ENCODE assay signal across 1 cellular context in the genomic region with DNA sequence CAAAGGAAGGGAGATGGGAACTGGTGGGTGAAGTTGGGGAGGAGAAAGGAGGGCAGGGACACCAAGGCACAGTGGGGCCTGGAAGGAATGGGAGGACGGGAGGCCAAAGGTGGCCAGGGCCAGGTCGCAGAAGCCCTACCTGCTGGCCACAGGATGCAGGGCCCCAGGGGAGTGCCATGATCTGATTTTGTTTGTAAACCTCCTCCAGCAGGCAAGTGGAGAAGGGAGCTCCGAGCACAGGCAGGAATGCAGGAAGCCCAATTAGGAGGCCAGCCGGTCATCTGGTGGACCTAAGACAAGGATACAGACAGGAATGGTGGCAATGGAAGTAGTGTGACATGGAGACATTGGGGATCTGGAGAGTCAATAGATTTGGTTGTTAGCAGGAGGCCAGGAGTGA.
TF ChIP-seq lines count a peak whose summit lies in the region.

No MANE protein-coding gene starts in this region.

TF ChIP-seq in IMR-90, 13 proteins besides CTCF, POLR2A, EP300 and RAD21 (continued from another document):
- no peak for TF ChIP-seq USF2 (IDR thresholded peaks at IDR 0.05; ENCODE audit: low read depth, low read length)
- no peak for TF ChIP-seq MAFK (IDR thresholded peaks at IDR 0.05; ENCODE audit: low read depth, low read length)
- TF ChIP-seq NFE2L2 (IDR thresholded peaks at IDR 0.05; ENCODE audit: low read depth, low read length) = no peak
- TF ChIP-seq CEBPB (IDR thresholded peaks at IDR 0.05; ENCODE audit: low read depth, low read length) = no peak
- no peak for TF ChIP-seq CHD1 (IDR thresholded peaks at IDR 0.05; ENCODE audit: low read depth, low read length)
- TF ChIP-seq, protein P1, sequence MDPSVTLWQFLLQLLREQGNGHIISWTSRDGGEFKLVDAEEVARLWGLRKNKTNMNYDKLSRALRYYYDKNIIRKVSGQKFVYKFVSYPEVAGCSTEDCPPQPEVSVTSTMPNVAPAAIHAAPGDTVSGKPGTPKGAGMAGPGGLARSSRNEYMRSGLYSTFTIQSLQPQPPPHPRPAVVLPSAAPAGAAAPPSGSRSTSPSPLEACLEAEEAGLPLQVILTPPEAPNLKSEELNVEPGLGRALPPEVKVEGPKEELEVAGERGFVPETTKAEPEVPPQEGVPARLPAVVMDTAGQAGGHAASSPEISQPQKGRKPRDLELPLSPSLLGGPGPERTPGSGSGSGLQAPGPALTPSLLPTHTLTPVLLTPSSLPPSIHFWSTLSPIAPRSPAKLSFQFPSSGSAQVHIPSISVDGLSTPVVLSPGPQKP (IDR thresholded peaks at IDR 0.05; ENCODE audit: borderline replicate concordance, low read depth, low read length) = no peak
- TF ChIP-seq FOS (IDR thresholded peaks at IDR 0.05; ENCODE audit: low read depth, low read length) = no peak
- no peak for TF ChIP-seq MAZ (IDR thresholded peaks at IDR 0.05; ENCODE audit: borderline replicate concordance, low read depth, low read length)
- TF ChIP-seq RFX5 (IDR thresholded peaks at IDR 0.05; ENCODE audit: low read depth, low read length) = no peak
- TF ChIP-seq RCOR1 (IDR thresholded peaks at IDR 0.05; ENCODE audit: insufficient replicate concordance, low read length) = no peak
- TF ChIP-seq SMC3 (IDR thresholded peaks at IDR 0.05; ENCODE audit: low read depth, low read length) = no peak
